10 cellular contexts compared by ENCODE assay signal in genomic region chr1:156804572-156805243, GRCh38. TPM values are rescaled to one million over a fixed set of nuclear protein-coding genes. Genes with fewer than 3 reads are reported as not detected.
DNase-seq lines count a peak whose midpoint lies in the region; ATAC-seq and TF ChIP-seq lines count a peak whose summit lies in the region.
"Had no signal": no experiment of that assay in that cellular context is flagged by ENCODE, and none has a peak within 500 bp of the region (broad histone marks: within the 10 kb centered on the region; RNA-seq: fewer than 3 reads in every experiment).

No MANE protein-coding gene starts in this region.

- no peak overlapping the region for H2AK5ac ChIP-seq in IMR-90 (ENCODE audit: low read depth, low read length)

- no peak overlapping the region for H2BK120ac ChIP-seq in IMR-90 (ENCODE audit: low read depth, low read length)

- H3K9ac ChIP-seq in IMR-90 (ENCODE audit: low read depth, low read length) (no peak overlapping the region), SK-N-SH (no peak overlapping the region)

- H3K27ac ChIP-seq in IMR-90 (ENCODE audit: insufficient read depth, low read length) (no peak overlapping the region), SK-N-SH (ENCODE audit: low read depth in 2 of 2, low read length in 1 of 2) (peak overlapping the region; percentile 28 to 90; a peak in 3 of 4 replicates)

- BruUV-seq in IMR-90 (replicated peaks; lab: Mats Ljungman, UMichigan), result no TSS peak

- peak; percentile 50 for ATAC-seq in IMR-90 (ENCODE audit: low read depth)

- no peak overlapping the region for H4K8ac ChIP-seq in IMR-90 (ENCODE audit: low read depth in 2 of 2, low read length in 2 of 2)

- dilution Hi-C loops in IMR-90 (cut with HindIII; ENCODE audit: low sequenced_read_pairs, unreplicated experiment), result no loop called here

- H3K4ac ChIP-seq in IMR-90 (ENCODE audit: low read depth, low read length), result no peak overlapping the region

- H3K4me2 ChIP-seq in IMR-90 (ENCODE audit: low read depth, low read length) (no peak overlapping the region), SK-N-SH (no peak overlapping the region)

- H3K79me2 ChIP-seq in SK-N-SH (ENCODE audit: insufficient read depth), result no peaks in the 10 kb centered on the region

- H4K20me1 ChIP-seq in IMR-90 (ENCODE audit: insufficient read depth, low read length) (peaks cover 26% of the 10 kb centered on the region; the same call in 1 of the 2 replicates), SK-N-SH (ENCODE audit: insufficient read depth) (peaks cover 29% of the 10 kb centered on the region)

- no peak overlapping the region for H3K18ac ChIP-seq in IMR-90 (ENCODE audit: low read depth, low read length)

- H2BK15ac ChIP-seq in IMR-90 (ENCODE audit: low read depth, low read length), result no peak overlapping the region

- CTCF ChIA-PET in IMR-90 (lab: Yijun Ruan, JAX) (interaction anchor here (1.1 to 1.3 kb wide), 2 partner anchors 79 to 85 kb away, joined by 3 read pairs; no protein-coding TSS in a partner anchor), SK-N-SH (lab: Yijun Ruan, JAX) (interaction anchor here (0.8 to 16.9 kb wide), 4 partner anchors 31 to 85 kb away, joined by 3 to 566 read pairs (median 18); partner anchors contain the start of genes INSRR and NTRK1)

- in situ Hi-C loops in IMR-90 (cut with MboI; ENCODE audit: low sequenced_read_pairs), result no loop called here
- in situ Hi-C loops in GM13976 (cut with MboI; ENCODE audit: low sequenced_read_pairs, unreplicated experiment), result no loop called here

- H3K9me3 ChIP-seq in IMR-90 (ENCODE audit: control insufficient read depth, insufficient read depth, low read length) (no peaks in the 10 kb centered on the region), SK-N-SH (no peaks in the 10 kb centered on the region)

- no peak overlapping the region for H2BK20ac ChIP-seq in IMR-90 (ENCODE audit: low read depth, low read length)

- TF ChIP-seq EP300 in SK-N-SH (IDR thresholded peaks at IDR 0.05; ENCODE audit: borderline replicate concordance in 1 of 2, low read depth in 1 of 2, low read length in 1 of 2), result 0 out of 4 replicates have a peak, but pooled peaks of 1 of the 2 experiments have one; percentile 27

- no peak for TF ChIP-seq RAD21 in IMR-90 (IDR thresholded peaks at IDR 0.05; ENCODE audit: low read length)
- no peak for TF ChIP-seq RAD21 in SK-N-SH (IDR thresholded peaks at IDR 0.05; ENCODE audit: low read length)

- H3K9me2 ChIP-seq in SK-N-SH, result no peaks in the 10 kb centered on the region

- no peak overlapping the region for H3K56ac ChIP-seq in IMR-90 (ENCODE audit: extremely low read depth, insufficient read depth, low read length)

- intact Hi-C loops in IMR-90 (cut with micrococcal nuclease), result no loop called here

- peaks cover 19% of the 10 kb centered on the region for H3K36me3 ChIP-seq in IMR-90 (ENCODE audit: control insufficient read depth, insufficient read depth, low read length)
- H3K36me3 ChIP-seq in SK-N-SH (replicated peaks in 1 of 2; ENCODE audit: control insufficient read depth in 1 of 2, insufficient read depth in 2 of 2, low read length in 1 of 2), result peaks cover 9 to 13% of the 10 kb centered on the region in 2 experiments

- H2AFZ ChIP-seq in IMR-90 (replicated peaks; ENCODE audit: low read length, poor library complexity) (no peak overlapping the region), SK-N-SH (ENCODE audit: low read depth) (no peak overlapping the region)

- H3K79me1 ChIP-seq in IMR-90 (ENCODE audit: low read depth in 1 of 2, low read length in 2 of 2), result no peaks in the 10 kb centered on the region

- H3K4me3 ChIP-seq in IMR-90 (ENCODE audit: insufficient read depth, low read depth, low read length), result no peak overlapping the region
- no peak overlapping the region for H3K4me3 ChIP-seq in SK-N-SH (ENCODE audit: low read depth in 2 of 2, low read length in 1 of 2)

- H2BK5ac ChIP-seq in IMR-90 (ENCODE audit: low read depth, low read length, poor library complexity, severe bottlenecking), result no peak overlapping the region

- H4K91ac ChIP-seq in IMR-90 (ENCODE audit: insufficient read depth, low read depth, low read length), result no peak overlapping the region

- H3K14ac ChIP-seq in IMR-90 (replicated peaks; ENCODE audit: low read depth, low read length), result no peak overlapping the region

- whole genome bisulfite sequencing in IMR-90 (ENCODE audit: extremely low coverage in 2 of 2, insufficient read length in 1 of 2), 2 experiments, result 67% methylated on average over 1 of the region's 6 CpGs; no CpG with 5 or more reads in 1 of the 2 experiments
- 58% methylated on average over 4 of the region's 6 CpGs for WGBS in SK-N-SH (ENCODE audit: low lambda C conversion rate)

- H3K23ac ChIP-seq in IMR-90 (ENCODE audit: low read depth, low read length), result no peak overlapping the region

- H2AK9ac ChIP-seq in IMR-90 (replicated peaks; ENCODE audit: low read depth, low read length, poor library complexity), result no peak overlapping the region

- H3K4me1 ChIP-seq in IMR-90 (ENCODE audit: control insufficient read depth, insufficient read depth, low read length) (peaks cover 11% of the 10 kb centered on the region; the same call in 1 of the 2 replicates), SK-N-SH (ENCODE audit: control insufficient read depth in 1 of 2, insufficient read depth in 2 of 2, low read depth in 1 of 2, low read length in 1 of 2) (peaks cover 24 to 76% of the 10 kb centered on the region in 2 experiments)

- H3K9me1 ChIP-seq in IMR-90 (ENCODE audit: insufficient read depth, low read length), result peaks cover 8% of the 10 kb centered on the region; the same call in 1 of the 2 replicates

- H3K27me3 ChIP-seq in IMR-90 (ENCODE audit: control insufficient read depth, insufficient read depth, low read length) (peaks cover 16% of the 10 kb centered on the region; the same call in 1 of the 2 replicates), SK-N-SH (ENCODE audit: insufficient read depth) (no peaks in the 10 kb centered on the region)

- DNase-seq in A172 (ENCODE audit: low spot score) (peak; percentile 43), IMR-90 (peak; percentile 51), SK-N-SH (peak; percentile 51), iris pigment epithelial cell (ENCODE audit: low read depth) (peak; percentile 54), activated gamma-delta T cell (lab: John Stamatoyannopoulos, UW) (no peak), GM20000 (ENCODE audit: low spot score) (no peak), GM13976 (ENCODE audit: low spot score) (no peak), HPDE6-E6E7 (ENCODE audit: extremely low spot score) (no peak)

- TF ChIP-seq CTCF in IMR-90 (conservative IDR thresholded peaks at IDR 0.05; ENCODE audit: low read depth, low read length), result no peak
- TF ChIP-seq CTCF in SK-N-SH (IDR thresholded peaks at IDR 0.05), result no peak
- TF ChIP-seq CTCF in GM20000 (IDR thresholded peaks at IDR 0.05; ENCODE audit: extremely low read depth, missing control alignments), result no peak
- TF ChIP-seq CTCF in GM13976 (IDR thresholded peaks at IDR 0.05; ENCODE audit: borderline replicate concordance, control extremely low read depth, extremely low read depth, insufficient read depth, missing control alignments), result no peak

- no peak overlapping the region for H4K5ac ChIP-seq in IMR-90 (ENCODE audit: low read depth, low read length)

- POLR2A ChIA-PET in IMR-90 (lab: Charles Lee; ENCODE audit: unreplicated experiment) (no interaction called here), SK-N-SH (lab: Yijun Ruan, JAX) (interaction anchor here (0.6 to 2.0 kb wide), 4 partner anchors 32 to 109 kb away, joined by 3 to 6 read pairs (median 5); partner anchors contain the start of gene INSRR)

- TF ChIP-seq POLR2A in IMR-90 (IDR thresholded peaks at IDR 0.05; ENCODE audit: low read depth, low read length), result no peak

- H3F3A ChIP-seq in SK-N-SH (replicated peaks; ENCODE audit: insufficient read depth), result peaks cover 16% of the 10 kb centered on the region

RNA-seq across cellular contexts. Expression of gene SH2D2A, which starts 11.9 kb away (rescaled TPM):
- 0.09 TPM in 1 of 2 replicates, not detected in the other for total RNA-seq in A172 (2014; rRNA removed; shearing (Covaris generic))
- total RNA-seq in IMR-90 (2012; rRNA removed), result 0.28 TPM in 1 of 2 replicates, not detected in the other
- 0.23 TPM in 1 of 2 replicates, not detected in the other for polyA plus RNA-seq in IMR-90 (2012; rRNA removed)
- 0.14 TPM in 1 of 2 replicates, not detected in the other for polyA plus RNA-seq in IMR-90 (2012; cell fraction: cytosol; rRNA removed)
- polyA plus RNA-seq in IMR-90 (2012; cell fraction: nucleus; rRNA removed; ENCODE audit: low replicate concordance), result 0.45 and 1.4 TPM in 2 replicates
- not detected in 2 replicates for polyA plus RNA-seq in SK-N-SH (2012; rRNA removed)
- polyA plus RNA-seq in SK-N-SH (2012; cell fraction: cytosol; rRNA removed), result 0.03 and 0.05 TPM in 2 replicates
- 0.10 TPM in 1 of 2 replicates, not detected in the other for polyA plus RNA-seq in SK-N-SH (2012; cell fraction: nucleus; rRNA removed)
- total RNA-seq: lung microvascular endothelial cell had no signal

RNA-seq across cellular contexts. Expression of gene PRCC, which starts 37.4 kb away (rescaled TPM):
- total RNA-seq in A172 (2014; rRNA removed; shearing (Covaris generic)), result 40.3 and 51.5 TPM in 2 replicates
- 10.6 and 14.7 TPM in 2 replicates for total RNA-seq in IMR-90 (2012; rRNA removed)
- polyA plus RNA-seq in IMR-90 (2012; rRNA removed), result 52.4 and 59.6 TPM in 2 replicates
- 40.8 and 89.5 TPM in 2 replicates for polyA plus RNA-seq in IMR-90 (2012; cell fraction: cytosol; rRNA removed)
- 36.4 and 48.1 TPM in 2 replicates for polyA plus RNA-seq in IMR-90 (2012; cell fraction: nucleus; rRNA removed; ENCODE audit: low replicate concordance)
- polyA plus RNA-seq in SK-N-SH (2012; rRNA removed), result 39.2 and 51.8 TPM in 2 replicates
- polyA plus RNA-seq in SK-N-SH (2012; cell fraction: cytosol; rRNA removed), result 33.6 and 45.5 TPM in 2 replicates
- polyA plus RNA-seq in SK-N-SH (2012; cell fraction: nucleus; rRNA removed), result 54.8 and 58.9 TPM in 2 replicates

RNA-seq across cellular contexts. Expression of gene HDGF, which starts 53.2 kb away (rescaled TPM):
- 430 and 446 TPM in 2 replicates for total RNA-seq in A172 (2014; rRNA removed; shearing (Covaris generic))
- 94.6 and 145 TPM in 2 replicates for total RNA-seq in IMR-90 (2012; rRNA removed)
- polyA plus RNA-seq in IMR-90 (2012; rRNA removed) (102 and 123 TPM in 2 replicates), SK-N-SH (2012; rRNA removed) (152 and 166 TPM in 2 replicates)
- 53.9 and 99.5 TPM in 2 replicates for polyA plus RNA-seq in IMR-90 (2012; cell fraction: cytosol; rRNA removed)
- polyA plus RNA-seq in IMR-90 (2012; cell fraction: nucleus; rRNA removed; ENCODE audit: low replicate concordance), result 55.8 and 80.7 TPM in 2 replicates
- 192 and 197 TPM in 2 replicates for polyA plus RNA-seq in SK-N-SH (2012; cell fraction: cytosol; rRNA removed)
- 145 and 148 TPM in 2 replicates for polyA plus RNA-seq in SK-N-SH (2012; cell fraction: nucleus; rRNA removed)

RNA-seq across cellular contexts. Expression of gene INSRR, which starts 54.2 kb away (rescaled TPM):
- not detected in 2 replicates for total RNA-seq in A172 (2014; rRNA removed; shearing (Covaris generic))
- total RNA-seq in IMR-90 (2012; rRNA removed), result not detected in 2 replicates
- polyA plus RNA-seq in IMR-90 (2012; rRNA removed), result not detected in 2 replicates
- not detected in 2 replicates for polyA plus RNA-seq in IMR-90 (2012; cell fraction: cytosol; rRNA removed)
- polyA plus RNA-seq in IMR-90 (2012; cell fraction: nucleus; rRNA removed; ENCODE audit: low replicate concordance), result not detected in 2 replicates
- polyA plus RNA-seq in SK-N-SH (2012; rRNA removed), result 0.20 and 0.63 TPM in 2 replicates
- polyA plus RNA-seq in SK-N-SH (2012; cell fraction: cytosol; rRNA removed), result 0.15 and 0.47 TPM in 2 replicates
- 3.0 and 4.8 TPM in 2 replicates for polyA plus RNA-seq in SK-N-SH (2012; cell fraction: nucleus; rRNA removed)
- total RNA-seq: HT1080, lung microvascular endothelial cell had no signal

RNA-seq across cellular contexts. Expression of gene NTRK1, which starts 56.0 kb away (rescaled TPM):
- 0.16 and 0.24 TPM in 2 replicates for total RNA-seq in A172 (2014; rRNA removed; shearing (Covaris generic))
- not detected in 2 replicates for total RNA-seq in IMR-90 (2012; rRNA removed)
- 0.03 TPM in 1 of 2 replicates, not detected in the other for polyA plus RNA-seq in IMR-90 (2012; rRNA removed)
- 0.02 TPM in 1 of 2 replicates, not detected in the other for polyA plus RNA-seq in IMR-90 (2012; cell fraction: cytosol; rRNA removed)
- 0.07 and 0.11 TPM in 2 replicates for polyA plus RNA-seq in IMR-90 (2012; cell fraction: nucleus; rRNA removed; ENCODE audit: low replicate concordance)
- 0.97 and 3.3 TPM in 2 replicates for polyA plus RNA-seq in SK-N-SH (2012; rRNA removed)
- 0.89 and 3.0 TPM in 2 replicates for polyA plus RNA-seq in SK-N-SH (2012; cell fraction: cytosol; rRNA removed)
- polyA plus RNA-seq in SK-N-SH (2012; cell fraction: nucleus; rRNA removed), result 6.3 and 10.5 TPM in 2 replicates
- total RNA-seq: lung microvascular endothelial cell had no signal

Comparison
In these comparisons a context has a peak if more than half of its experiments do, and no peak if none do; other contexts are left out.
1. DNase-seq: peak in A172 (single experiment), IMR-90 (single experiment), SK-N-SH (single experiment) and iris pigment epithelial cell (single experiment); none in activated gamma-delta T cell (single experiment), GM20000 (single experiment), GM13976 (single experiment) and HPDE6-E6E7 (single experiment).